ENCODE assay signal across 27 cellular contexts in genomic region chr1:206719169-206719839, GRCh38. TPM values are rescaled to one million over a fixed set of nuclear protein-coding genes. Genes with fewer than 3 reads are reported as not detected.
DNase-seq lines count a peak whose midpoint lies in the region; ATAC-seq, FAIRE-seq and TF ChIP-seq lines count a peak whose summit lies in the region.
"Had no signal": no experiment of that assay in that cellular context is flagged by ENCODE, and none has a peak within 500 bp of the region (broad histone marks: within the 10 kb centered on the region; RNA-seq: fewer than 3 reads in every experiment).

No MANE protein-coding gene starts in this region.

- ATAC-seq in T-cell (replicated peaks in 1 of 4) (no peak), GM21360 (IDR thresholded peaks at IDR 0.05; ENCODE audit: unreplicated experiment) (no peak), omental fat pad (ENCODE audit: low FRiP score) (no peak)
- ATAC-seq in stimulated activated naive CD8-positive, alpha-beta T cell treated with anti-CD3 and anti-CD28 coated beads, Interleukin-15, amount 100 ng/mL, for 72 hours, result no peak
- ATAC-seq: stimulated activated naive CD8-positive, alpha-beta T cell treated with anti-CD3 and anti-CD28 coated beads, Interleukin-15, Interleukin-2, amounts not matched to agents 100 U/mL and 50 U/mL, for 24 hours had no signal

- H3K27ac ChIP-seq in spleen, result peak overlapping the region in 7 of 8 donors; percentile 11 to 87 (median 63)
- H3K27ac ChIP-seq: esophagus squamous epithelium had no signal

- no peak overlapping the region for H3K4me3 ChIP-seq in spleen
- H3K4me3 ChIP-seq: esophagus squamous epithelium had no signal

- POLR2A ChIA-PET in T-cell (lab: Charles Lee), result interaction anchor here in 1 of 2 donors (1.3 kb wide), 1 partner anchor 16 kb away, joined by 3 read pairs; no protein-coding TSS in a partner anchor

- H3K4me3 Mint-ChIP-seq in T-cell, result no peak overlapping the region
- H3K4me3 Mint-ChIP-seq in stimulated activated naive CD8-positive, alpha-beta T cell treated with anti-CD3 and anti-CD28 coated beads, Interleukin-15, amount 100 ng/mL, for 72 hours, result no peak overlapping the region
- H3K4me3 Mint-ChIP-seq: activated T-helper 1 cell treated with anti-CD3 and anti-CD28 coated beads, Interleukin-12 subunit alpha, Interleukin-12 subunit beta, Interleukin-2, Interleukin-4 antibody, amounts not matched to agents 30 ng/mL and 10 ng/mL and 1 ng/mL, durations not matched to agents 14 hours and 24 hours and 36 hours; CD4-positive, alpha-beta T cell; H9 had no signal

- intact Hi-C loops in spleen (cut with DNase I; ENCODE audit: low total_unique reads), result no loop called here

- peak; percentile 56 for FAIRE-seq in GM19239 (lab: Jason Lieb, UNC)
- FAIRE-seq: RCC 7860, urothelium cell line had no signal

- no peaks in the 10 kb centered on the region for H3K9me3 ChIP-seq in spleen
- H3K9me3 ChIP-seq: esophagus squamous epithelium had no signal

- H3K9me3 Mint-ChIP-seq in T-cell, result no peaks in the 10 kb centered on the region
- H3K9me3 Mint-ChIP-seq in stimulated activated naive CD8-positive, alpha-beta T cell treated with anti-CD3 and anti-CD28 coated beads, Interleukin-15, amount 100 ng/mL, for 72 hours, result no peaks in the 10 kb centered on the region
- H3K9me3 Mint-ChIP-seq: activated T-helper 1 cell treated with anti-CD3 and anti-CD28 coated beads, Interleukin-12 subunit alpha, Interleukin-12 subunit beta, Interleukin-2, Interleukin-4 antibody, amounts not matched to agents 30 ng/mL and 10 ng/mL and 1 ng/mL, durations not matched to agents 14 hours and 24 hours and 36 hours; CD4-positive, alpha-beta T cell; H9 had no signal

- H3K36me3 ChIP-seq in spleen, result no peaks in the 10 kb centered on the region
- H3K36me3 ChIP-seq: esophagus squamous epithelium had no signal

- H3K27ac Mint-ChIP-seq in T-cell, result peak overlapping the region; percentile 66 to 71
- peak overlapping the region in 1 of 2 donors; percentile 20 for H3K27ac Mint-ChIP-seq in stimulated activated naive CD8-positive, alpha-beta T cell treated with anti-CD3 and anti-CD28 coated beads, Interleukin-15, amount 100 ng/mL, for 72 hours
- H3K27ac Mint-ChIP-seq: activated T-helper 1 cell treated with anti-CD3 and anti-CD28 coated beads, Interleukin-12 subunit alpha, Interleukin-12 subunit beta, Interleukin-2, Interleukin-4 antibody, amounts not matched to agents 30 ng/mL and 10 ng/mL and 1 ng/mL, durations not matched to agents 14 hours and 24 hours and 36 hours; CD4-positive, alpha-beta T cell; H9 had no signal

- no peaks in the 10 kb centered on the region for H3K27me3 ChIP-seq in spleen (replicated peaks in 1 of 7)
- H3K27me3 ChIP-seq: esophagus squamous epithelium had no signal

- TF ChIP-seq POLR2A in spleen (IDR thresholded peaks at IDR 0.05), result no peak

- peak; percentile 43 for DNase-seq in activated effector memory CD4-positive, alpha-beta T cell treated with anti-CD3 and anti-CD28 coated beads, Interleukin-2, amount 50 U/mL, for 16 hours
- no peak for DNase-seq in activated effector memory CD4-positive, alpha-beta T cell treated with Interleukin-2 at 50 U/mL for 16 hours
- DNase-seq in GM19239 (ENCODE audit: insufficient read length, low spot score) (no peak), T-cell (no peak), spleen (no peak), omental fat pad (ENCODE audit: low spot score) (no peak)
- no peak for DNase-seq in stimulated activated naive CD8-positive, alpha-beta T cell treated with anti-CD3 and anti-CD28 coated beads, Interleukin-15, amount 100 ng/mL, for 72 hours
- DNase-seq: activated CD4-positive, alpha-beta T cell treated with anti-CD3 and anti-CD28 coated beads, Interleukin-2, amount 50 U/mL, for 48 hours; CD4-positive, alpha-beta T cell; esophagus squamous epithelium; glutamatergic neuron; H9; Karpas-422; mesendoderm; NCI-H1105 treated with DMSO at 0.1 percent for 48 hours; NCI-H774; retina; stimulated activated CD4-positive, alpha-beta T cell treated with anti-CD3 and anti-CD28 coated beads, Interleukin-15, amount 100 ng/mL, for 24 hours; stimulated activated naive CD8-positive, alpha-beta T cell treated with anti-CD3 and anti-CD28 coated beads, Interleukin-15, Interleukin-2, amounts not matched to agents 100 U/mL and 50 U/mL, for 24 hours; SW 1271 had no signal

- 61 to 74% (median 71%) methylated on average over 10 of the region's 10 CpGs for WGBS in spleen, 5 donors

- TF ChIP-seq CTCF in spleen (IDR thresholded peaks at IDR 0.05 in 8 of 11, conservative IDR thresholded peaks at IDR 0.05 in 3 of 11) (no peak), omental fat pad (IDR thresholded peaks at IDR 0.05) (no peak)

- H3K4me1 ChIP-seq in spleen, result peaks cover 36 to 100% (median 86%) of the 10 kb centered on the region in 6 donors

- H3K27me3 Mint-ChIP-seq in T-cell, result no peaks in the 10 kb centered on the region
- H3K27me3 Mint-ChIP-seq in stimulated activated naive CD8-positive, alpha-beta T cell treated with anti-CD3 and anti-CD28 coated beads, Interleukin-15, amount 100 ng/mL, for 72 hours, result no peaks in the 10 kb centered on the region
- H3K27me3 Mint-ChIP-seq: CD4-positive, alpha-beta T cell had no signal

- H3K4me1 Mint-ChIP-seq in T-cell, result peaks cover 75 to 79% (median 78%) of the 10 kb centered on the region in 3 donors
- H3K4me1 Mint-ChIP-seq in stimulated activated naive CD8-positive, alpha-beta T cell treated with anti-CD3 and anti-CD28 coated beads, Interleukin-15, amount 100 ng/mL, for 72 hours, result peaks cover 82% of the 10 kb centered on the region

- no peaks in the 10 kb centered on the region for H3K36me3 Mint-ChIP-seq in T-cell

- CTCF ChIA-PET in T-cell (lab: Charles Lee), result interaction anchor here (0.6 to 1.4 kb wide), 6 partner anchors 15 to 690 kb away, joined by 3 to 8 read pairs (median 3); partner anchors contain the start of gene IL20 (in 1 of the 2)

RNA-seq across cellular contexts. Expression of gene MAPKAPK2, which starts 34.6 kb away (rescaled TPM):
- total RNA-seq in T-cell (100 to 1,000 TPM in 1 of 5 donors, 10 to 100 TPM in 4; 64.3 to 117 (median 78.4) TPM), spleen (100 to 1,000 TPM in 5 of 7 donors, 10 to 100 TPM in 2; 82.0 to 129 (median 104) TPM), omental fat pad (100 to 1,000 TPM in 1 of 4 donors, 10 to 100 TPM in 3; 52.0 to 151 (median 79.9) TPM)
- 10 to 100 TPM; 42.2 to 68.1 (median 53.4) TPM for polyA plus RNA-seq in spleen

RNA-seq across cellular contexts. Expression of gene IL19, which starts 51.3 kb away (rescaled TPM):
- not detected for total RNA-seq in T-cell
- 1 to 10 TPM in 1 of 7 donors, not detected in 6; 2.2 TPM for total RNA-seq in spleen
- under 1 TPM in 2 of 3 donors, not detected in 1; 0.09 to 0.12 TPM for polyA plus RNA-seq in spleen
- under 1 TPM in 1 of 4 donors, not detected in 3; 0.60 TPM for total RNA-seq in omental fat pad
- total RNA-seq: A673; activated T-helper 1 cell treated with anti-CD3 and anti-CD28 coated beads, Interleukin-12 subunit alpha, Interleukin-12 subunit beta, Interleukin-2, Interleukin-4 antibody, amounts not matched to agents 30 ng/mL and 10 ng/mL and 1 ng/mL, durations not matched to agents 14 hours and 24 hours and 36 hours; CD4-positive, alpha-beta T cell; H9; HT-29 had no signal
- polyA plus RNA-seq: neural cell had no signal

RNA-seq across cellular contexts. Expression of gene IL10, which starts 53.0 kb away (rescaled TPM):
- total RNA-seq in T-cell (1 to 10 TPM in 1 of 5 donors, under 1 TPM in 2, not detected in 2; 0.19 to 1.1 (median 0.26) TPM), spleen (10 to 100 TPM in 1 of 7 donors, 1 to 10 TPM in 6; 3.0 to 23.2 (median 6.2) TPM), omental fat pad (10 to 100 TPM; 10.9 to 34.4 (median 28.7) TPM)
- 1 to 10 TPM; 3.8 to 5.7 (median 4.4) TPM for polyA plus RNA-seq in spleen
- total RNA-seq: A673, H9, HT-29 had no signal
- polyA plus RNA-seq: neural cell had no signal
